10 cellular contexts compared by ENCODE assay signal in the genomic region with DNA sequence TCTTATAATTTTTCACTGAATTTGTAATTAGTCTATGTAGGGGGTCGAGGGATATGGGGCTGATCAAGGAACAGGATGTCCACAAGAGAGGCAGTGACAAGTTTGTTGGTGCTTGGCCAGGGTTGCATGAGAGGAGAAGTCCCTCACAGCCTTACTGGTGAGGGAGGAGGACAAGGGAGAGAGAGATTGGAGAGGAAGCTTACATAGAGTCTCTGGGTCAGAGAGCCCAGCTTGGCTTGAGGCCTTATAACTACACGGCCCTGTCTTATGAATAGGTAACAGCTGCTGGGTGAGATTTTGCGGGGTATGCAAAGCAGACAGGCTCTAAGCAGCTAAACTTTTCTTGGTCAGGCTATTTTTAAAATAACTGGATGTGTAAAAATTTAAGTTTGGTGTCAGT. TPM values are rescaled to one million over a fixed set of nuclear protein-coding genes. Genes with fewer than 3 reads are reported as not detected.
DNase-seq lines count a peak whose midpoint lies in the region; ATAC-seq lines count a peak whose summit lies in the region.
"Had no signal": no experiment of that assay in that cellular context is flagged by ENCODE, and none has a peak within 500 bp of the region (broad histone marks: within the 10 kb centered on the region; RNA-seq: fewer than 3 reads in every experiment).

No MANE protein-coding gene starts in this region.

- peak; percentile 46 to 77 for DNase-seq in NCI-H526 (lab: John Stamatoyannopoulos, UW)
- no peak for DNase-seq in NCI-H187 treated with DMSO at 0.1 percent for 48 hours (lab: John Stamatoyannopoulos, UW)
- DNase-seq in stimulated activated CD4-positive, alpha-beta T cell treated with anti-CD3 and anti-CD28 coated beads, Interleukin-4, amount 100 ng/mL, for 24 hours: no peak
- no peak for DNase-seq in natural killer cell treated with Interleukin-12 subunit alpha and Interleukin-12 subunit beta and Interleukin-15 and Interleukin-18, amount 100 ng/mL, for 72 hours (ENCODE audit: low spot score)
- no peak for DNase-seq in posterior vena cava (ENCODE audit: low spot score)
- DNase-seq: activated CD4-positive, alpha-beta T cell treated with anti-CD3 and anti-CD28 coated beads for 48 hours; aorta had no signal

- no peaks in the 10 kb centered on the region for H3K9me3 Mint-ChIP-seq in natural killer cell treated with Interleukin-12 subunit alpha and Interleukin-12 subunit beta and Interleukin-15 and Interleukin-18, amount 100 ng/mL, for 72 hours

- H3K4me1 ChIP-seq in BLaER1: peaks cover 19% of the 10 kb centered on the region

- no peak overlapping the region for H3K27ac Mint-ChIP-seq in natural killer cell treated with Interleukin-12 subunit alpha and Interleukin-12 subunit beta and Interleukin-15 and Interleukin-18, amount 100 ng/mL, for 72 hours

- H3K4me1 Mint-ChIP-seq in natural killer cell treated with Interleukin-12 subunit alpha and Interleukin-12 subunit beta and Interleukin-15 and Interleukin-18, amount 100 ng/mL, for 72 hours (ENCODE audit: low read depth in 2 of 2): no peaks in the 10 kb centered on the region

- H3K27me3 Mint-ChIP-seq in natural killer cell treated with Interleukin-12 subunit alpha and Interleukin-12 subunit beta and Interleukin-15 and Interleukin-18, amount 100 ng/mL, for 72 hours: peaks cover 16 to 35% of the 10 kb centered on the region in 2 donors

- intact Hi-C loops in posterior vena cava (cut with DNase I): loop anchor here (5.0 kb wide), 2 partner anchors 389 to 394 kb away; no protein-coding TSS in a partner anchor

- no peak overlapping the region for H3K4me3 Mint-ChIP-seq in natural killer cell treated with Interleukin-12 subunit alpha and Interleukin-12 subunit beta and Interleukin-15 and Interleukin-18, amount 100 ng/mL, for 72 hours

- no peaks in the 10 kb centered on the region for H3K27me3 ChIP-seq in BLaER1

- no peaks in the 10 kb centered on the region for H3K36me3 Mint-ChIP-seq in natural killer cell treated with Interleukin-12 subunit alpha and Interleukin-12 subunit beta and Interleukin-15 and Interleukin-18, amount 100 ng/mL, for 72 hours

- H3K4me2 ChIP-seq in BLaER1: peak overlapping the region; percentile 54

- no peaks in the 10 kb centered on the region for H4K20me1 ChIP-seq in BLaER1

- no peak overlapping the region for H3K27ac ChIP-seq in BLaER1

- H3K4me3 ChIP-seq in BLaER1: no peak overlapping the region

- no peak overlapping the region for H3K9ac ChIP-seq in BLaER1

- ATAC-seq in GM19328 (IDR thresholded peaks at IDR 0.05; ENCODE audit: unreplicated experiment): peak; percentile 94
- peak; percentile 94 for ATAC-seq in HG02870 (IDR thresholded peaks at IDR 0.05; ENCODE audit: unreplicated experiment)
- ATAC-seq in natural killer cell treated with Interleukin-12 subunit alpha and Interleukin-12 subunit beta and Interleukin-15 and Interleukin-18, amount 100 ng/mL, for 72 hours: no peak

- no peaks in the 10 kb centered on the region for H3K36me3 ChIP-seq in BLaER1

- H3K9me3 ChIP-seq in BLaER1: peaks cover 4% of the 10 kb centered on the region; the same call in 1 of the 2 replicates

RNA-seq across cellular contexts. Expression of gene OTUD4, which starts 37.9 kb away (rescaled TPM):
- 10 to 100 TPM; 44.1 to 60.8 TPM for total RNA-seq in natural killer cell treated with Interleukin-12 subunit alpha and Interleukin-12 subunit beta and Interleukin-15 and Interleukin-18, amount 100 ng/mL, for 72 hours
- 10 to 100 TPM; 27.1 to 41.9 TPM for total RNA-seq in posterior vena cava

Comparison
In these comparisons a context has a peak if more than half of its experiments do, and no peak if none do; other contexts are left out.
1. ATAC-seq: peak in GM19328 (single experiment) and HG02870 (single experiment); none in natural killer cell treated with Interleukin-12 subunit alpha and Interleukin-12 subunit beta and Interleukin-15 and Interleukin-18, amount 100 ng/mL, for 72 hours (0 of 2).
2. DNase-seq: peak in NCI-H526 (2 of 2); none in NCI-H187 treated with DMSO at 0.1 percent for 48 hours (single experiment), stimulated activated CD4-positive, alpha-beta T cell treated with anti-CD3 and anti-CD28 coated beads, Interleukin-4, amount 100 ng/mL, for 24 hours (single experiment), natural killer cell treated with Interleukin-12 subunit alpha and Interleukin-12 subunit beta and Interleukin-15 and Interleukin-18, amount 100 ng/mL, for 72 hours (single experiment) and posterior vena cava (single experiment).